In genomic region chr4:663438-664428, GRCh38 we compare ENCODE assay signal across 1 cellular context.
A peak's percentile ranks its signal among the peaks of the same experiment; 100 is the strongest.
TF ChIP-seq lines count a peak whose summit lies in the region.

No MANE protein-coding gene starts in this region.

TF ChIP-seq in GM12878, 131 proteins besides CTCF, POLR2A, EP300 and RAD21:
- TF ChIP-seq DPF2 (IDR thresholded peaks at IDR 0.05) (0 out of 2 replicates have a peak, but pooled peaks have one; percentile 39), NR2C2 (IDR thresholded peaks at IDR 0.05; ENCODE audit: borderline replicate concordance, control insufficient read depth, insufficient read length, low read depth) (peak; percentile 44), MAX (IDR thresholded peaks at IDR 0.05; ENCODE audit: low read depth, low read length) (peak; percentile 33; the same call in 1 of the 2 replicates), ZNF687 (IDR thresholded peaks at IDR 0.05) (peak; percentile 84), FOXM1 (IDR thresholded peaks at IDR 0.05; ENCODE audit: low read depth, low read length) (no peak), RELA (IDR thresholded peaks at IDR 0.05; ENCODE audit: borderline replicate concordance, partially characterized antibody) (no peak), MEF2B (IDR thresholded peaks at IDR 0.05; ENCODE audit: partially characterized antibody, poor library complexity, severe bottlenecking) (peak; percentile 43), KDM1A (IDR thresholded peaks at IDR 0.05; ENCODE audit: borderline replicate concordance) (no peak), ZSCAN29 (IDR thresholded peaks at IDR 0.05) (no peak), ETV6 (conservative IDR thresholded peaks at IDR 0.05 in 1 of 2, IDR thresholded peaks at IDR 0.05 in 1 of 2; ENCODE audit: borderline replicate concordance in 1 of 2, low read depth in 1 of 2) (no peak), LARP7 (IDR thresholded peaks at IDR 0.05) (0 out of 2 replicates have a peak, but pooled peaks have one; percentile 21), TARDBP (IDR thresholded peaks at IDR 0.05; ENCODE audit: borderline replicate concordance) (no peak), HCFC1 (IDR thresholded peaks at IDR 0.05; ENCODE audit: low read length) (no peak), ZBTB11 (CRISPR knock-in tag; IDR thresholded peaks at IDR 0.05) (no peak), EGR1 (IDR thresholded peaks at IDR 0.05; ENCODE audit: borderline replicate concordance in 1 of 2, low read depth in 2 of 2, low read length in 2 of 2) (peak in 1 of 2 experiments; percentile 91; a peak in 2 of 3 replicates), MTA2 (IDR thresholded peaks at IDR 0.05; ENCODE audit: low read depth) (peak; percentile 24; the same call in 1 of the 2 replicates), USF2 (IDR thresholded peaks at IDR 0.05; ENCODE audit: borderline replicate concordance, low read depth, low read length) (peak; percentile 47), POLR2AphosphoS2 (IDR thresholded peaks at IDR 0.05; ENCODE audit: low read depth, low read length) (peak; percentile 47; the same call in 1 of the 2 replicates), ZBTB40 (IDR thresholded peaks at IDR 0.05; ENCODE audit: borderline replicate concordance) (peak; percentile 75), RBBP5 (conservative IDR thresholded peaks at IDR 0.05) (no peak), PBX3 (IDR thresholded peaks at IDR 0.05; ENCODE audit: insufficient replicate concordance, low read depth, low read length) (peak; percentile 1), IKZF1 (conservative IDR thresholded peaks at IDR 0.05) (peak; percentile 46; the same call in 1 of the 2 replicates), JUNB (IDR thresholded peaks at IDR 0.05) (no peak), HDGF (IDR thresholded peaks at IDR 0.05) (no peak), GABPA (IDR thresholded peaks at IDR 0.05; ENCODE audit: low read depth) (peak; percentile 83), USF1 (IDR thresholded peaks at IDR 0.05; ENCODE audit: borderline replicate concordance, extremely low read length, insufficient read depth, low read depth, low read length) (peak; percentile 68), NR2F1 (conservative IDR thresholded peaks at IDR 0.05) (0 out of 2 replicates have a peak, but pooled peaks have one; percentile 26), RAD51 (IDR thresholded peaks at IDR 0.05) (peak; percentile 53; the same call in 1 of the 2 replicates), RB1 (IDR thresholded peaks at IDR 0.05; ENCODE audit: borderline replicate concordance) (no peak), PKNOX1 (IDR thresholded peaks at IDR 0.05) (no peak; the same call in 1 of the 2 replicates), NR2C1 (IDR thresholded peaks at IDR 0.05) (peak; percentile 96), YY1 (IDR thresholded peaks at IDR 0.05; ENCODE audit: low read depth, low read length) (0 out of 2 replicates have a peak, but pooled peaks have one; percentile 16), HSF1 (IDR thresholded peaks at IDR 0.05; ENCODE audit: low read depth, low read length) (no peak), TBL1XR1 (IDR thresholded peaks at IDR 0.05; ENCODE audit: low read depth, low read length) (no peak), BHLHE40 (IDR thresholded peaks at IDR 0.05; ENCODE audit: borderline replicate concordance in 1 of 2, low read depth in 2 of 2, low read length in 1 of 2) (peak; percentile 48 to 69; a peak in 3 of 4 replicates), NFXL1 (IDR thresholded peaks at IDR 0.05; ENCODE audit: borderline replicate concordance) (no peak), TCF3 (IDR thresholded peaks at IDR 0.05; ENCODE audit: borderline replicate concordance, insufficient read depth, low read depth, low read length) (0 out of 2 replicates have a peak, but pooled peaks have one; percentile 35)
